ENCODE assay signal across 8 cellular contexts in genomic region chr10:79070611-79071534, GRCh38. TPM values are rescaled to one million over a fixed set of nuclear protein-coding genes. Genes with fewer than 3 reads are reported as not detected.
A peak's percentile ranks its signal among the peaks of the same experiment; 100 is the strongest.
DNase-seq lines count a peak whose midpoint lies in the region; ATAC-seq and TF ChIP-seq lines count a peak whose summit lies in the region.

No MANE protein-coding gene starts in this region.

- no peaks in the 10 kb centered on the region for H3K9me3 Mint-ChIP-seq in activated T-cell treated with anti-CD3 and anti-CD28 coated beads, Interleukin-2, amount 50 U/mL, for 4 hours

- H3K4me3 Mint-ChIP-seq in activated T-cell treated with anti-CD3 and anti-CD28 coated beads, Interleukin-2, amount 50 U/mL, for 4 hours, result peak overlapping the region; percentile 80

- H3K4me1 ChIP-seq in upper lobe of left lung, result peaks cover 61 to 78% (median 63%) of the 10 kb centered on the region in 4 donors

- no peak for ATAC-seq in activated T-cell treated with anti-CD3 and anti-CD28 coated beads, Interleukin-2, amount 50 U/mL, for 4 hours
- ATAC-seq in upper lobe of left lung (ENCODE audit: low FRiP score in 2 of 2) (peak; percentile 55 to 89), HG03571 (IDR thresholded peaks at IDR 0.05; ENCODE audit: unreplicated experiment) (no peak)

- no peaks in the 10 kb centered on the region for H3K27me3 Mint-ChIP-seq in activated T-cell treated with anti-CD3 and anti-CD28 coated beads, Interleukin-2, amount 50 U/mL, for 4 hours (ENCODE audit: low read depth)

- 1 to 3% methylated on average over 19 to 26 of the region's 42 CpGs for WGBS in upper lobe of left lung, 2 donors

- peak in 3 of 4 donors; percentile 36 to 65 (median 38) for TF ChIP-seq POLR2A in upper lobe of left lung (IDR thresholded peaks at IDR 0.05)

- TF ChIP-seq EP300 in upper lobe of left lung (IDR thresholded peaks at IDR 0.05), result peak in 1 of 4 donors; percentile 79

- peak overlapping the region; percentile 95 to 98 (median 98) for H3K27ac ChIP-seq in upper lobe of left lung

- no peaks in the 10 kb centered on the region for H3K36me3 ChIP-seq in upper lobe of left lung

- H3K9me3 ChIP-seq in upper lobe of left lung, result no peaks in the 10 kb centered on the region

- peak; percentile 55 for DNase-seq in NCI-H748 (lab: John Stamatoyannopoulos, UW; ENCODE audit: unreplicated experiment)
- DNase-seq in NCI-H748 treated with DMSO at 0.1 percent for 48 hours (lab: John Stamatoyannopoulos, UW), result no peak
- DNase-seq in NCI-H146 (lab: John Stamatoyannopoulos, UW), result peak; percentile 58
- no peak for DNase-seq in activated T-cell treated with anti-CD3 and anti-CD28 coated beads, Interleukin-2, amount 50 U/mL, for 4 hours
- DNase-seq in fibroblast of pulmonary artery (ENCODE audit: low read depth), result peak; percentile 94
- DNase-seq in myocyte (ENCODE audit: low read depth), result peak; percentile 83
- DNase-seq in upper lobe of left lung, result peak; percentile 92 to 96

- H3K36me3 Mint-ChIP-seq in activated T-cell treated with anti-CD3 and anti-CD28 coated beads, Interleukin-2, amount 50 U/mL, for 4 hours (ENCODE audit: insufficient read depth), result no peaks in the 10 kb centered on the region

- peaks cover 45% of the 10 kb centered on the region for H3K4me1 Mint-ChIP-seq in activated T-cell treated with anti-CD3 and anti-CD28 coated beads, Interleukin-2, amount 50 U/mL, for 4 hours (ENCODE audit: low read depth)

- peak overlapping the region; percentile 97 for H3K4me3 ChIP-seq in fibroblast of pulmonary artery (replicated peaks; ENCODE audit: low read depth, low read length)
- peak overlapping the region; percentile 65 to 92 (median 73) for H3K4me3 ChIP-seq in upper lobe of left lung

- TF ChIP-seq CTCF in fibroblast of pulmonary artery (IDR thresholded peaks at IDR 0.05; ENCODE audit: low read length, missing control alignments) (no peak), upper lobe of left lung (IDR thresholded peaks at IDR 0.05) (no peak)

- no peaks in the 10 kb centered on the region for H3K27me3 ChIP-seq in upper lobe of left lung

RNA-seq across cellular contexts. Expression of gene ZMIZ1, which starts 2.1 kb away (rescaled TPM):
- total RNA-seq in activated T-cell treated with anti-CD3 and anti-CD28 coated beads, Interleukin-2, amount 50 U/mL, for 4 hours, result 10 to 100 TPM; 17.7 to 21.0 (median 18.0) TPM
- total RNA-seq in myocyte, result 7.1 and 10.0 TPM in 2 replicates
- polyA plus RNA-seq in myocyte (2012), result 23.2 TPM
- total RNA-seq in upper lobe of left lung, result 10 to 100 TPM; 51.0 to 99.2 (median 91.8) TPM

Comparison
In these comparisons a context has a peak if more than half of its experiments do, and no peak if none do; other contexts are left out.
1. DNase-seq: peak in NCI-H748 (single experiment), NCI-H146 (single experiment), fibroblast of pulmonary artery (single experiment), myocyte (single experiment) and upper lobe of left lung (2 of 2); none in NCI-H748 treated with DMSO at 0.1 percent for 48 hours (single experiment) and activated T-cell treated with anti-CD3 and anti-CD28 coated beads, Interleukin-2, amount 50 U/mL, for 4 hours (single experiment).
2. ATAC-seq: peak in upper lobe of left lung (2 of 2); none in activated T-cell treated with anti-CD3 and anti-CD28 coated beads, Interleukin-2, amount 50 U/mL, for 4 hours (0 of 2) and HG03571 (single experiment).